10 cellular contexts compared by ENCODE assay signal in genomic region chr5:88886756-88887741, GRCh38. TPM values are rescaled to one million over a fixed set of nuclear protein-coding genes. Genes with fewer than 3 reads are reported as not detected.
DNase-seq lines count a peak whose midpoint lies in the region; ATAC-seq and TF ChIP-seq lines count a peak whose summit lies in the region.
"Had no signal": no experiment of that assay in that cellular context is flagged by ENCODE, and none has a peak within 500 bp of the region (broad histone marks: within the 10 kb centered on the region; RNA-seq: fewer than 3 reads in every experiment).

No MANE protein-coding gene starts in this region.

- H3K27ac ChIP-seq in ascending aorta = peak overlapping the region; percentile 90 to 95
- H3K27ac ChIP-seq in osteoblast (ENCODE audit: low read depth, low read length) = peak overlapping the region; percentile 84
- no peak overlapping the region for H3K27ac ChIP-seq in OCI-LY7 (ENCODE audit: low read depth, low read length, poor library complexity, severe bottlenecking)
- no peak overlapping the region for H3K27ac ChIP-seq in effector memory CD4-positive, alpha-beta T cell (ENCODE audit: insufficient read depth, low read length, poor library complexity, severe bottlenecking)
- H3K27ac ChIP-seq: C4-2B had no signal

- H3K27ac Mint-ChIP-seq in activated CD4-positive, alpha-beta T cell treated with anti-CD3 and anti-CD28 coated beads, Interleukin-2, amount 10 ng/mL, durations not matched to agents 24 days and 14 days = no peak overlapping the region
- H3K27ac Mint-ChIP-seq: T-helper 1 cell treated with Interleukin-12 subunit alpha and Interleukin-12 subunit beta and Interleukin-4 antibody, amounts not matched to agents 30 μg/mL and 1 μg/mL, for 36 hours had no signal

- intact Hi-C loops in ascending aorta (cut with DNase I) = loop anchor here (5.0 to 10.0 kb wide), 5 partner anchors 55 to 1640 kb away; partner anchors contain the start of genes CETN3 and LYSMD3
- intact Hi-C loops in OCI-LY7 (cut with micrococcal nuclease; ENCODE audit: unreplicated experiment) = no loop called here
- intact Hi-C loops in activated CD4-positive, alpha-beta T cell treated with anti-CD3 and anti-CD28 coated beads, Interleukin-2, amount 10 ng/mL, durations not matched to agents 24 days and 14 days (cut with micrococcal nuclease) = loop anchor here (10.0 kb wide), 1 partner anchor 1102 kb away; no protein-coding TSS in a partner anchor

- peaks cover 20% of the 10 kb centered on the region for H3K4me1 Mint-ChIP-seq in activated CD4-positive, alpha-beta T cell treated with anti-CD3 and anti-CD28 coated beads, Interleukin-2, amount 10 ng/mL, durations not matched to agents 24 days and 14 days

- no peak for DNase-seq in GM06990 (ENCODE audit: extremely low read depth, insufficient read length)
- DNase-seq in ascending aorta (ENCODE audit: low spot score in 2 of 2) = no peak
- DNase-seq in osteoblast (ENCODE audit: insufficient read length, low spot score, missing footprints) = no peak
- no peak for DNase-seq in OCI-LY7 (ENCODE audit: low spot score)
- DNase-seq in effector memory CD4-positive, alpha-beta T cell = no peak
- no peak for DNase-seq in activated CD4-positive, alpha-beta T cell treated with anti-CD3 and anti-CD28 coated beads, Interleukin-2, amount 10 ng/mL, durations not matched to agents 24 days and 14 days
- no peak for DNase-seq in NCI-H1930 (lab: John Stamatoyannopoulos, UW)

- peaks cover 0 to 3% of the 10 kb centered on the region in 2 donors for H3K4me1 ChIP-seq in ascending aorta
- peaks cover 19% of the 10 kb centered on the region for H3K4me1 ChIP-seq in osteoblast (ENCODE audit: insufficient read depth, low read length)
- peaks cover 15% of the 10 kb centered on the region for H3K4me1 ChIP-seq in OCI-LY7 (ENCODE audit: insufficient read depth, low read length, poor library complexity, severe bottlenecking)
- peaks cover 9% of the 10 kb centered on the region for H3K4me1 ChIP-seq in effector memory CD4-positive, alpha-beta T cell (ENCODE audit: control insufficient read depth, insufficient read depth, low read length, poor library complexity, severe bottlenecking)

- H4K20me1 ChIP-seq in osteoblast (ENCODE audit: insufficient read depth, low read length) (no peaks in the 10 kb centered on the region), OCI-LY7 (ENCODE audit: insufficient read depth, low read length) (0 out of 2 replicates have a peak, but pooled peaks cover 6% of the 10 kb centered on the region)

- no peaks in the 10 kb centered on the region for H3K36me3 ChIP-seq in GM06990 (ENCODE audit: control insufficient read depth, insufficient read depth, low read length)
- no peaks in the 10 kb centered on the region for H3K36me3 ChIP-seq in ascending aorta
- no peaks in the 10 kb centered on the region for H3K36me3 ChIP-seq in osteoblast (ENCODE audit: insufficient read depth, low read length)
- H3K36me3 ChIP-seq in OCI-LY7 (ENCODE audit: insufficient read depth, low read length) = no peaks in the 10 kb centered on the region
- no peaks in the 10 kb centered on the region for H3K36me3 ChIP-seq in effector memory CD4-positive, alpha-beta T cell (ENCODE audit: control insufficient read depth, insufficient read depth, low read length)

- peak overlapping the region; percentile 71 for H3K4me2 ChIP-seq in osteoblast (ENCODE audit: insufficient read depth, low read length)
- no peak overlapping the region for H3K4me2 ChIP-seq in OCI-LY7 (ENCODE audit: low read length)

- peak overlapping the region; percentile 59 for H3K4me3 ChIP-seq in GM06990 (replicated peaks; ENCODE audit: low read depth, low read length)
- peak overlapping the region; percentile 29 to 83 for H3K4me3 ChIP-seq in ascending aorta
- no peak overlapping the region for H3K4me3 ChIP-seq in osteoblast (ENCODE audit: insufficient read depth, low read length)
- no peak overlapping the region for H3K4me3 ChIP-seq in OCI-LY7 (ENCODE audit: low read depth, low read length, poor library complexity, severe bottlenecking)
- no peak overlapping the region for H3K4me3 ChIP-seq in effector memory CD4-positive, alpha-beta T cell (ENCODE audit: insufficient read depth, low read depth, low read length, poor library complexity, severe bottlenecking)

- H2AFZ ChIP-seq in osteoblast (ENCODE audit: low read length) (peak overlapping the region; percentile 6), OCI-LY7 (ENCODE audit: low read length) (no peak overlapping the region)

- peak; percentile 20 for ATAC-seq in HG02884 (IDR thresholded peaks at IDR 0.05; ENCODE audit: unreplicated experiment)

- no TSS peak for BruUV-seq in OCI-LY7 (replicated peaks; lab: Mats Ljungman, UMichigan)

- H3K27me3 ChIP-seq in GM06990 (replicated peaks; ENCODE audit: control insufficient read depth, insufficient read depth, low read length) = no peaks in the 10 kb centered on the region
- H3K27me3 ChIP-seq in ascending aorta = no peaks in the 10 kb centered on the region
- no peaks in the 10 kb centered on the region for H3K27me3 ChIP-seq in osteoblast (ENCODE audit: insufficient read depth, low read length)
- peaks cover 16% of the 10 kb centered on the region for H3K27me3 ChIP-seq in effector memory CD4-positive, alpha-beta T cell (replicated peaks; ENCODE audit: control insufficient read depth, insufficient read depth, low read length, poor library complexity, severe bottlenecking)

- no peaks in the 10 kb centered on the region for H3K9me3 Mint-ChIP-seq in activated CD4-positive, alpha-beta T cell treated with anti-CD3 and anti-CD28 coated beads, Interleukin-2, amount 10 ng/mL, durations not matched to agents 24 days and 14 days
- H3K9me3 Mint-ChIP-seq: T-helper 1 cell treated with Interleukin-12 subunit alpha and Interleukin-12 subunit beta and Interleukin-4 antibody, amounts not matched to agents 30 μg/mL and 1 μg/mL, for 36 hours had no signal

- H3K27me3 Mint-ChIP-seq in activated CD4-positive, alpha-beta T cell treated with anti-CD3 and anti-CD28 coated beads, Interleukin-2, amount 10 ng/mL, durations not matched to agents 24 days and 14 days = peaks cover 75% of the 10 kb centered on the region

- no peak for TF ChIP-seq CTCF in GM06990 (IDR thresholded peaks at IDR 0.05; ENCODE audit: insufficient read depth, low read length, poor library complexity, severe bottlenecking)
- no peak for TF ChIP-seq CTCF in ascending aorta (IDR thresholded peaks at IDR 0.05)
- TF ChIP-seq CTCF in osteoblast (IDR thresholded peaks at IDR 0.05; ENCODE audit: extremely low read depth, low read depth, low read length) = no peak
- no peak for TF ChIP-seq CTCF in OCI-LY7 (conservative IDR thresholded peaks at IDR 0.05; ENCODE audit: low read length)

- CTCF ChIA-PET in OCI-LY7 (lab: Charles Lee; ENCODE audit: unreplicated experiment) = no interaction called here

- H3K79me2 ChIP-seq in osteoblast (ENCODE audit: insufficient read depth, low read length) (peaks cover 7% of the 10 kb centered on the region), OCI-LY7 (ENCODE audit: insufficient read depth, low read depth, low read length) (peaks cover 3% of the 10 kb centered on the region; the same call in 1 of the 2 replicates)

- H3K4me3 Mint-ChIP-seq in activated CD4-positive, alpha-beta T cell treated with anti-CD3 and anti-CD28 coated beads, Interleukin-2, amount 10 ng/mL, durations not matched to agents 24 days and 14 days = no peak overlapping the region
- H3K4me3 Mint-ChIP-seq: T-helper 1 cell treated with Interleukin-12 subunit alpha and Interleukin-12 subunit beta and Interleukin-4 antibody, amounts not matched to agents 30 μg/mL and 1 μg/mL, for 36 hours had no signal

- no peaks in the 10 kb centered on the region for H3K9me3 ChIP-seq in ascending aorta
- no peaks in the 10 kb centered on the region for H3K9me3 ChIP-seq in osteoblast (ENCODE audit: low read depth, low read length)
- no peaks in the 10 kb centered on the region for H3K9me3 ChIP-seq in OCI-LY7 (ENCODE audit: low read length)
- H3K9me3 ChIP-seq in effector memory CD4-positive, alpha-beta T cell (ENCODE audit: control insufficient read depth, low read length) = no peaks in the 10 kb centered on the region

- no peaks in the 10 kb centered on the region for H3K36me3 Mint-ChIP-seq in activated CD4-positive, alpha-beta T cell treated with anti-CD3 and anti-CD28 coated beads, Interleukin-2, amount 10 ng/mL, durations not matched to agents 24 days and 14 days (ENCODE audit: low read depth)

- POLR2A ChIA-PET in OCI-LY7 (lab: Charles Lee) = interaction anchor here (0.6 to 3.9 kb wide), 6 partner anchors 10 to 155 kb away, joined by 3 to 13 read pairs (median 4); no protein-coding TSS in a partner anchor

- no peaks in the 10 kb centered on the region for H3K9me2 ChIP-seq in OCI-LY7 (ENCODE audit: insufficient read depth, low read length)

RNA-seq across cellular contexts. Expression of gene MEF2C, which starts 4.1 kb away (rescaled TPM):
- total RNA-seq in ascending aorta (138 TPM), osteoblast (9.4 and 13.4 TPM in 2 replicates), OCI-LY7 (2022) (57.6 and 58.7 TPM in 2 replicates)
- 5.5 and 9.5 TPM in 2 replicates for total RNA-seq in OCI-LY7 (2014; rRNA removed; shearing (Covaris generic))
- 0.33 and 0.71 TPM in 2 replicates for total RNA-seq in activated CD4-positive, alpha-beta T cell treated with anti-CD3 and anti-CD28 coated beads, Interleukin-2, amount 10 ng/mL, durations not matched to agents 24 days and 14 days

Comparison
In these comparisons a context has a peak if more than half of its experiments do, and no peak if none do; other contexts are left out.
1. H3K4me3 ChIP-seq: peak in GM06990 (single experiment) and ascending aorta (2 of 2); none in osteoblast (single experiment), OCI-LY7 (single experiment) and effector memory CD4-positive, alpha-beta T cell (single experiment).
2. H3K27ac ChIP-seq: peak in ascending aorta (2 of 2) and osteoblast (single experiment); none in OCI-LY7 (single experiment) and effector memory CD4-positive, alpha-beta T cell (single experiment).